Comparison of ENCODE assay signal across 1 cellular context in the genomic region with DNA sequence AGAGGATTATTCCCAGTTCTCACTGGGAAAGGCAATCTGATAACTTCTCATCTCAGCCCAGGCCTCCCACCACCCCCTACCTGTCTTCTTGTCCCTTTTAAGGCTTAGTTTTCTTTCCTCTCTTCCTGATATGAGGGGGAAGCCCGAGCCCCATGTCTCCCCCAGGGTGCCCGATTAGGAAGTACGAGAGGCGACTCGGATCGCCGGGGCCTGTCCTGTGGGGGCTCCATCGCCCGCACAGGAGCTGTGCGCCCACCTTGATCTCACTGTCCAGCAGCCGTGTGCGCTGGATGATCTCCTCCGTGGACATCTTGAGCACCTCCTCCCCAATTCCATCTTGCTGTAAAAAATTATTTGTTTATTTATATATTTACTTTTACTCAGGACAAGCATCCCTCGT.
TF ChIP-seq lines count a peak whose summit lies in the region.

No MANE protein-coding gene starts in this region.

TF ChIP-seq in A549, 52 proteins besides CTCF, POLR2A, EP300 and RAD21 (continued from another document):
- TF ChIP-seq, protein P1, sequence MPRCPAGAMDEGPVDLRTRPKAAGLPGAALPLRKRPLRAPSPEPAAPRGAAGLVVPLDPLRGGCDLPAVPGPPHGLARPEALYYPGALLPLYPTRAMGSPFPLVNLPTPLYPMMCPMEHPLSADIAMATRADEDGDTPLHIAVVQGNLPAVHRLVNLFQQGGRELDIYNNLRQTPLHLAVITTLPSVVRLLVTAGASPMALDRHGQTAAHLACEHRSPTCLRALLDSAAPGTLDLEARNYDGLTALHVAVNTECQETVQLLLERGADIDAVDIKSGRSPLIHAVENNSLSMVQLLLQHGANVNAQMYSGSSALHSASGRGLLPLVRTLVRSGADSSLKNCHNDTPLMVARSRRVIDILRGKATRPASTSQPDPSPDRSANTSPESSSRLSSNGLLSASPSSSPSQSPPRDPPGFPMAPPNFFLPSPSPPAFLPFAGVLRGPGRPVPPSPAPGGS (IDR thresholded peaks at IDR 0.05), result no peak
- TF ChIP-seq SMC3 (IDR thresholded peaks at IDR 0.05), result no peak
- TF ChIP-seq, protein P2, sequence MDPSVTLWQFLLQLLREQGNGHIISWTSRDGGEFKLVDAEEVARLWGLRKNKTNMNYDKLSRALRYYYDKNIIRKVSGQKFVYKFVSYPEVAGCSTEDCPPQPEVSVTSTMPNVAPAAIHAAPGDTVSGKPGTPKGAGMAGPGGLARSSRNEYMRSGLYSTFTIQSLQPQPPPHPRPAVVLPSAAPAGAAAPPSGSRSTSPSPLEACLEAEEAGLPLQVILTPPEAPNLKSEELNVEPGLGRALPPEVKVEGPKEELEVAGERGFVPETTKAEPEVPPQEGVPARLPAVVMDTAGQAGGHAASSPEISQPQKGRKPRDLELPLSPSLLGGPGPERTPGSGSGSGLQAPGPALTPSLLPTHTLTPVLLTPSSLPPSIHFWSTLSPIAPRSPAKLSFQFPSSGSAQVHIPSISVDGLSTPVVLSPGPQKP (IDR thresholded peaks at IDR 0.05; ENCODE audit: low read depth, low read length), result no peak
- no peak for TF ChIP-seq FOSL2 (IDR thresholded peaks at IDR 0.05)
- TF ChIP-seq FOSL2 (CRISPR knock-in tag; IDR thresholded peaks at IDR 0.05), result no peak
- TF ChIP-seq ZNF302 (CRISPR knock-in tag; IDR thresholded peaks at IDR 0.05), result no peak
- TF ChIP-seq TP53 (CRISPR knock-in tag; IDR thresholded peaks at IDR 0.05), result no peak
